Comparison of ENCODE assay signal across 13 cellular contexts in the genomic region with DNA sequence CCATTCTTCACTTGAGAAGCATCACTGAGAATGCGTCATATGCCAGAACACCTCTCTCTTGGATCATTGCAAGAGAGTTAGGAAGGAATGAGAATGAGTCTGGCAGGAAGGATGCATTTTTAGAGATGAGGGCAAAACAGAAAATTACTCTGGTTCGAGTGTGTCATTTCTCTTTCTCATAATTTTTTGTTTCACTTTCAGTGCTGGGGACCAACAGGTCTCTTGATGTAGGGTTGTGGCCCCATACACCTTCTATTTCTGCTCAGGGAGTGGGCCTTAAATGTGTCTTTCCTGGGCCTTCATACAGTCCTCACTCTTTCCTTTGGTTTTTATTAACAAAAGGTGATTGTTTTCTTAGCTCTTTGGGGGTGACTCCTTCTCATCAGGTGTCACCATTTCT.
A peak's percentile ranks its signal among the peaks of the same experiment; 100 is the strongest.
DNase-seq lines count a peak whose midpoint lies in the region; ATAC-seq and TF ChIP-seq lines count a peak whose summit lies in the region.
"Had no signal": no experiment of that assay in that cellular context is flagged by ENCODE, and none has a peak within 500 bp of the region (broad histone marks: within the 10 kb centered on the region; RNA-seq: fewer than 3 reads in every experiment).

No MANE protein-coding gene starts in this region.

- no peak overlapping the region for H3K27ac ChIP-seq in naive thymus-derived CD4-positive, alpha-beta T cell (ENCODE audit: low read depth, low read length)
- H3K27ac ChIP-seq in breast epithelium (no peak overlapping the region), endodermal cell (ENCODE audit: low read depth, low read length) (no peak overlapping the region)
- H3K27ac ChIP-seq: thoracic aorta had no signal

- POLR2A ChIA-PET in naive thymus-derived CD4-positive, alpha-beta T cell (lab: Charles Lee), result no interaction called here

- peak; percentile 13 for DNase-seq in stimulated activated CD4-positive, alpha-beta T cell treated with anti-CD3 and anti-CD28 coated beads, Interleukin-15, amount 100 ng/mL, for 24 hours
- DNase-seq in stimulated activated CD4-positive, alpha-beta T cell treated with anti-CD3 and anti-CD28 coated beads, Interleukin-12 subunit alpha, Interleukin-12 subunit beta, amount 100 ng/mL, for 4 hours, result no peak
- no peak for DNase-seq in naive thymus-derived CD4-positive, alpha-beta T cell
- DNase-seq in breast epithelium (ENCODE audit: low spot score in 2 of 2), result no peak
- no peak for DNase-seq in endodermal cell
- DNase-seq in NCI-H1930 (lab: John Stamatoyannopoulos, UW), result no peak
- DNase-seq: H7, NCI-H1048 had no signal

- peaks cover 0 to 6% of the 10 kb centered on the region in 2 donors for H3K4me1 ChIP-seq in naive thymus-derived CD4-positive, alpha-beta T cell (ENCODE audit: control insufficient read depth in 2 of 2, insufficient read depth in 2 of 2, low read length in 2 of 2)
- H3K4me1 ChIP-seq in breast epithelium, result no peaks in the 10 kb centered on the region
- H3K4me1 ChIP-seq in endodermal cell (ENCODE audit: control insufficient read depth, insufficient read depth, low read length), result peaks cover 3% of the 10 kb centered on the region

- H3K4me3 ChIP-seq in naive thymus-derived CD4-positive, alpha-beta T cell (ENCODE audit: low read length), result no peak overlapping the region
- H3K4me3 ChIP-seq in breast epithelium (no peak overlapping the region), endodermal cell (ENCODE audit: low read length) (no peak overlapping the region)
- H3K4me3 ChIP-seq: thoracic aorta had no signal

- H3K27ac Mint-ChIP-seq in naive thymus-derived CD4-positive, alpha-beta T cell, result peak overlapping the region in 3 of 9 donors; percentile 3 to 91 (median 65)
- no peak overlapping the region for H3K27ac Mint-ChIP-seq in endodermal cell
- H3K27ac Mint-ChIP-seq: memory B cell had no signal

- no peak for TF ChIP-seq POLR2A in breast epithelium (IDR thresholded peaks at IDR 0.05)

- no peaks in the 10 kb centered on the region for H3K9me3 ChIP-seq in naive thymus-derived CD4-positive, alpha-beta T cell (ENCODE audit: control insufficient read depth in 2 of 3, low read length in 3 of 3)
- H3K9me3 ChIP-seq in breast epithelium, result no peaks in the 10 kb centered on the region
- H3K9me3 ChIP-seq in endodermal cell (ENCODE audit: control insufficient read depth, low read length), result no peaks in the 10 kb centered on the region
- H3K9me3 ChIP-seq: thoracic aorta had no signal

- CTCF ChIA-PET in naive thymus-derived CD4-positive, alpha-beta T cell (lab: Charles Lee), result no interaction called here

- WGBS in endodermal cell (ENCODE audit: insufficient coverage in 1 of 2, insufficient read length in 1 of 2), 2 experiments, result 98 to 100% methylated on average over 1 to 2 of the region's 2 CpGs

- no peaks in the 10 kb centered on the region for H3K36me3 ChIP-seq in naive thymus-derived CD4-positive, alpha-beta T cell (ENCODE audit: control insufficient read depth in 2 of 3, insufficient read depth in 3 of 3, low read length in 3 of 3)
- H3K36me3 ChIP-seq in breast epithelium, result no peaks in the 10 kb centered on the region
- no peaks in the 10 kb centered on the region for H3K36me3 ChIP-seq in endodermal cell (ENCODE audit: control insufficient read depth, insufficient read depth, low read length)
- H3K36me3 ChIP-seq: thoracic aorta had no signal

- no peak overlapping the region for H3K9ac ChIP-seq in endodermal cell (ENCODE audit: extremely low read depth, low read length, poor library complexity, severe bottlenecking)

- ATAC-seq in GM21825 (IDR thresholded peaks at IDR 0.05; ENCODE audit: unreplicated experiment) (peak; percentile 86), HG03571 (IDR thresholded peaks at IDR 0.05; ENCODE audit: unreplicated experiment) (peak; percentile 85)
- no peak for ATAC-seq in naive thymus-derived CD4-positive, alpha-beta T cell

- no peaks in the 10 kb centered on the region for H3K27me3 ChIP-seq in naive thymus-derived CD4-positive, alpha-beta T cell (ENCODE audit: control insufficient read depth in 2 of 2, insufficient read depth in 2 of 2, low read length in 2 of 2)
- H3K27me3 ChIP-seq in breast epithelium (no peaks in the 10 kb centered on the region), endodermal cell (ENCODE audit: control insufficient read depth, insufficient read depth, low read length, poor library complexity, severe bottlenecking) (no peaks in the 10 kb centered on the region)

- H3K4me3 Mint-ChIP-seq in naive thymus-derived CD4-positive, alpha-beta T cell, result peak overlapping the region in 1 of 10 donors; percentile 77
- H3K4me3 Mint-ChIP-seq in endodermal cell, result no peak overlapping the region
- H3K4me3 Mint-ChIP-seq: activated naive CD4-positive, alpha-beta T cell treated with anti-CD3 and anti-CD28 coated beads, Interleukin-2, amount 50 U/mL, for 24 hours; memory B cell had no signal

- H3K36me3 Mint-ChIP-seq in naive thymus-derived CD4-positive, alpha-beta T cell, result peaks cover 9 to 40% (median 32%) of the 10 kb centered on the region in 5 donors
- H3K36me3 Mint-ChIP-seq in endodermal cell (ENCODE audit: low read depth), result peaks cover 25% of the 10 kb centered on the region

- intact Hi-C loops in naive thymus-derived CD4-positive, alpha-beta T cell (cut with micrococcal nuclease), result loop anchor here in 1 of 2 donors (1.0 to 5.0 kb wide), 7 partner anchors 34 to 726 kb away; a partner anchor contains a TSS
- intact Hi-C loops in breast epithelium (cut with DNase I; ENCODE audit: low total_unique reads), result no loop called here

- no peaks in the 10 kb centered on the region for H3K27me3 Mint-ChIP-seq in naive thymus-derived CD4-positive, alpha-beta T cell
- no peaks in the 10 kb centered on the region for H3K27me3 Mint-ChIP-seq in endodermal cell (ENCODE audit: insufficient read depth)
- H3K27me3 Mint-ChIP-seq: activated naive CD4-positive, alpha-beta T cell treated with anti-CD3 and anti-CD28 coated beads, Interleukin-2, amount 50 U/mL, for 24 hours; memory B cell had no signal

- H3K9me3 Mint-ChIP-seq in naive thymus-derived CD4-positive, alpha-beta T cell, result peaks cover 0 to 2% (median 0%) of the 10 kb centered on the region in 11 donors
- H3K9me3 Mint-ChIP-seq in endodermal cell, result no peaks in the 10 kb centered on the region
- H3K9me3 Mint-ChIP-seq: activated naive CD4-positive, alpha-beta T cell treated with anti-CD3 and anti-CD28 coated beads, Interleukin-2, amount 50 U/mL, for 24 hours; memory B cell had no signal

- H3K4me1 Mint-ChIP-seq in naive thymus-derived CD4-positive, alpha-beta T cell, result peaks cover 0 to 34% (median 9%) of the 10 kb centered on the region in 7 donors
- H3K4me1 Mint-ChIP-seq in endodermal cell, result peaks cover 23% of the 10 kb centered on the region

- no peak for TF ChIP-seq CTCF in breast epithelium (IDR thresholded peaks at IDR 0.05)
- no peak for TF ChIP-seq CTCF in endodermal cell (conservative IDR thresholded peaks at IDR 0.05)
